ENCODE assay signal across 8 cellular contexts in the genomic region with DNA sequence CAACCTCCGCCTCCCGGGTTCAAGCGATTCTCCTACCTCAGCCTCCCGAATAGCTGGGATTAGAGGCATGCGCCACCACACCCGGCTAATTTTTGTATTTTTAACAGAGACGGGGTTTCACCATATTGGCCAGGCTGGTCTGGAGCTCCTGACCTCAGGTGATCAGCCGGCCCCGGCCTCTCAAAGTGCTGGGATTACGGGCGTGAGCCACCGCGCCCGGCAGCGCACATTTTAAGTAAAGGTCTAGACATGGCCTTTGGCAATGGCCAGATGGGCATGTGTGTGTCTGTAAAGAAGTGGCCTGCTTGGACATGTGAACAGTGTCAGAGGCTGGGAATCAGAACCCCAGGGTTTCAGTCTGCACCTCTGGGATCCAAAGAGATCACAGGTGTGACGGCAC. TPM values are rescaled to one million over a fixed set of nuclear protein-coding genes. Genes with fewer than 3 reads are reported as not detected.
DNase-seq lines count a peak whose midpoint lies in the region; ATAC-seq and TF ChIP-seq lines count a peak whose summit lies in the region.
"Not testable (repeated sequence)": the region's sequence is repeated elsewhere in the genome, so short reads cannot be mapped to it uniquely, and the experiment has no call there.

No MANE protein-coding gene starts in this region.

- peak overlapping the region in 7 of 11 experiments; percentile 75 to 83 (median 80); a peak in 9 of 22 replicates for H3K9ac ChIP-seq in BLaER1 treated with 17β-estradiol and CSF1 and Interleukin-3, amounts not matched to agents 10 nM and 100 nM
- H3K9ac ChIP-seq in HUES64 (ENCODE audit: low read depth, low read length); endodermal cell (ENCODE audit: extremely low read depth, low read length, poor library complexity, severe bottlenecking): not testable (repeated sequence)

- H3K27me3 Mint-ChIP-seq in activated naive CD8-positive, alpha-beta T cell: peaks cover 14% of the 10 kb centered on the region
- peaks cover 75% of the 10 kb centered on the region for H3K27me3 Mint-ChIP-seq in endodermal cell (ENCODE audit: insufficient read depth)
- peaks cover 72% of the 10 kb centered on the region for H3K27me3 Mint-ChIP-seq in mesothelial cell of epicardium (ENCODE audit: low read depth)

- not testable (repeated sequence) for H3K36me3 ChIP-seq in BLaER1 treated with 17β-estradiol and CSF1 and Interleukin-3, amounts not matched to agents 10 nM and 100 nM; HUES64 (ENCODE audit: insufficient read depth, low read length); endodermal cell (ENCODE audit: control insufficient read depth, insufficient read depth, low read length); left ventricle myocardium inferior; tibial artery

- 54% methylated on average over 16 of the region's 16 CpGs for WGBS in HUES64
- WGBS in endodermal cell (ENCODE audit: insufficient coverage in 1 of 2, insufficient read length in 1 of 2), 2 experiments: 65 to 74% methylated on average over 15 to 16 of the region's 16 CpGs

- intact Hi-C loops in left ventricle myocardium inferior (cut with micrococcal nuclease); sciatic nerve (cut with DNase I); tibial artery (cut with DNase I; ENCODE audit: low total_unique reads): not testable (repeated sequence)

- H3K9me3 ChIP-seq in BLaER1 treated with 17β-estradiol and CSF1 and Interleukin-3, amounts not matched to agents 10 nM and 100 nM (replicated peaks in 1 of 11): peaks cover 10 to 15% (median 11%) of the 10 kb centered on the region in 11 experiments
- H3K9me3 ChIP-seq in HUES64 (ENCODE audit: insufficient read depth, low read depth, low read length); endodermal cell (ENCODE audit: control insufficient read depth, low read length); tibial artery: not testable (repeated sequence)
- peaks cover 14% of the 10 kb centered on the region for H3K9me3 ChIP-seq in left ventricle myocardium inferior (replicated peaks)

- H3K27me3 ChIP-seq in BLaER1 treated with 17β-estradiol and CSF1 and Interleukin-3, amounts not matched to agents 10 nM and 100 nM: peaks cover 21 to 36% (median 32%) of the 10 kb centered on the region in 11 experiments
- H3K27me3 ChIP-seq in HUES64 (ENCODE audit: insufficient read depth, low read length) (peaks cover 44% of the 10 kb centered on the region), endodermal cell (ENCODE audit: control insufficient read depth, insufficient read depth, low read length, poor library complexity, severe bottlenecking) (peaks cover 64% of the 10 kb centered on the region)
- not testable (repeated sequence) for H3K27me3 ChIP-seq in left ventricle myocardium inferior (ENCODE audit: low read depth); tibial artery

- H3K4me3 Mint-ChIP-seq in activated naive CD8-positive, alpha-beta T cell: peak overlapping the region; percentile 91
- H3K4me3 Mint-ChIP-seq in endodermal cell: peak overlapping the region; percentile 69
- peak overlapping the region; percentile 85 for H3K4me3 Mint-ChIP-seq in mesothelial cell of epicardium

- H3K27ac ChIP-seq in BLaER1 treated with 17β-estradiol and CSF1 and Interleukin-3, amounts not matched to agents 10 nM and 100 nM; HUES64 (ENCODE audit: low read depth, low read length); endodermal cell (ENCODE audit: low read depth, low read length); tibial artery: not testable (repeated sequence)
- H3K27ac ChIP-seq in left ventricle myocardium inferior (replicated peaks): peak overlapping the region; percentile 95

- DNase-seq in endodermal cell; left ventricle myocardium inferior; mesothelial cell of epicardium (ENCODE audit: low spot score in 2 of 2, unreplicated experiment in 2 of 2); sciatic nerve (ENCODE audit: low spot score); tibial artery: not testable (repeated sequence)

- not testable (repeated sequence) for H3K4me1 Mint-ChIP-seq in activated naive CD8-positive, alpha-beta T cell (ENCODE audit: low read depth); mesothelial cell of epicardium
- peaks cover 30% of the 10 kb centered on the region for H3K4me1 Mint-ChIP-seq in endodermal cell

- not testable (repeated sequence) for H4K20me1 ChIP-seq in BLaER1 treated with 17β-estradiol and CSF1 and Interleukin-3, amounts not matched to agents 10 nM and 100 nM

- not testable (repeated sequence) for H3K9me3 Mint-ChIP-seq in activated naive CD8-positive, alpha-beta T cell (ENCODE audit: low read depth); endodermal cell
- H3K9me3 Mint-ChIP-seq in mesothelial cell of epicardium: peaks cover 13% of the 10 kb centered on the region

- not testable (repeated sequence) for H3K36me3 Mint-ChIP-seq in activated naive CD8-positive, alpha-beta T cell; endodermal cell (ENCODE audit: low read depth); mesothelial cell of epicardium

- H3K4me2 ChIP-seq in BLaER1 treated with 17β-estradiol and CSF1 and Interleukin-3, amounts not matched to agents 10 nM and 100 nM: peak overlapping the region; percentile 86 to 98 (median 93)

- H3K27ac Mint-ChIP-seq in activated naive CD8-positive, alpha-beta T cell; endodermal cell; mesothelial cell of epicardium: not testable (repeated sequence)

- peak; percentile 8 for ATAC-seq in sciatic nerve

- H3K4me1 ChIP-seq in BLaER1 treated with 17β-estradiol and CSF1 and Interleukin-3, amounts not matched to agents 10 nM and 100 nM: peaks cover 20 to 57% (median 29%) of the 10 kb centered on the region in 10 experiments
- H3K4me1 ChIP-seq in HUES64 (ENCODE audit: insufficient read depth, low read length): peaks cover 15% of the 10 kb centered on the region
- peaks cover 13% of the 10 kb centered on the region for H3K4me1 ChIP-seq in endodermal cell (ENCODE audit: control insufficient read depth, insufficient read depth, low read length)
- peaks cover 59% of the 10 kb centered on the region for H3K4me1 ChIP-seq in left ventricle myocardium inferior
- peaks cover 0 to 22% (median 9%) of the 10 kb centered on the region in 4 donors for H3K4me1 ChIP-seq in tibial artery

- peak overlapping the region; percentile 67 to 87 (median 76) for H3K4me3 ChIP-seq in BLaER1 treated with 17β-estradiol and CSF1 and Interleukin-3, amounts not matched to agents 10 nM and 100 nM
- H3K4me3 ChIP-seq in HUES64 (ENCODE audit: low read length) (peak overlapping the region; percentile 74; the same call in 1 of the 2 replicates), endodermal cell (ENCODE audit: low read length) (peak overlapping the region; percentile 90), left ventricle myocardium inferior (peak overlapping the region; percentile 73), tibial artery (peak overlapping the region; percentile 66 to 85)

- TF ChIP-seq CTCF in endodermal cell (conservative IDR thresholded peaks at IDR 0.05); left ventricle myocardium inferior (IDR thresholded peaks at IDR 0.05; ENCODE audit: borderline replicate concordance); mesothelial cell of epicardium (IDR thresholded peaks at IDR 0.05; ENCODE audit: unreplicated experiment); tibial artery (IDR thresholded peaks at IDR 0.05): not testable (repeated sequence)

RNA-seq across cellular contexts. Expression of gene AFAP1L1, which starts 1.1 kb away (rescaled TPM):
- polyA plus RNA-seq in HUES64 (2013, experiment 1 of 2): 2.2 TPM
- 3.6 TPM for polyA plus RNA-seq in HUES64 (2013, experiment 2 of 2)
- total RNA-seq in endodermal cell (under 1 TPM; 0.58 to 0.79 TPM), left ventricle myocardium inferior (40.6 TPM), mesothelial cell of epicardium (0.22 to 0.63 TPM (median 0.36 TPM) in 3 replicates), sciatic nerve (54.8 TPM)
- 1.4 TPM for polyA plus RNA-seq in endodermal cell (2013, experiment 1 of 2)
- 1.3 TPM for polyA plus RNA-seq in endodermal cell (2013, experiment 2 of 2)

Comparison
In these comparisons a context has a peak if more than half of its experiments do, and no peak if none do; other contexts are left out.
1. RNA of gene AFAP1L1, which starts 1.1 kb away (total RNA-seq): 54.8 TPM in sciatic nerve (single experiment) and 40.6 TPM in left ventricle myocardium inferior (single experiment); 0.58 to 0.79 TPM in endodermal cell and 0.22 to 0.63 TPM in mesothelial cell of epicardium; every median in the first group is over 10 times any median in the second.
2. Peak in every context shown above with its lines, with median percentiles within 50 percentile points of each other: H3K4me3 ChIP-seq and H3K4me3 Mint-ChIP-seq.